1 cellular context compared by ENCODE assay signal in the genomic region with DNA sequence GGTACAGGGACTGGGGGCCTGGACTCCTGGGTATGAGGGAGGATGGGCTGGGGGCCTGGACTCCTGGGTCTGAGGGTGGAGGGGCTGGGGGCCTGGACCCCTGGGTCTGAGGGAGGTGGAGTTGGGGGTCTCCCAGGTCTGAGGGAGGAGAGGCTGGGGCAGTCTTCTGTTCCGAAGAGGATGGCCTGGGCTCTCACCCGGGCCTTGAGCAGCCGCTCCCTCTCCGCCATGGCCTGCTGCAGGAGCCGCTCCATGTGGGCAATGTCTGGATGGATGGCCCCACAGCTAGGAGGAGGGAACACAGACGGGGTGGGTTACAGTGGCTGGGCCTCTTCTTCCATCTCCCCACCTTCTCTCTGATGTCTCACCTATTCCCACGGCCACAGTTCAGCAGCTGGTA.
TF ChIP-seq lines count a peak whose summit lies in the region.

No MANE protein-coding gene starts in this region.

TF ChIP-seq in HEK293T, 16 proteins besides CTCF, POLR2A, EP300 and RAD21:
- TF ChIP-seq SUZ12 (IDR thresholded peaks at IDR 0.05) (no peak), BHLHE40 (IDR thresholded peaks at IDR 0.05; ENCODE audit: borderline replicate concordance) (no peak), FOXK2 (IDR thresholded peaks at IDR 0.05) (no peak), CTBP1 (IDR thresholded peaks at IDR 0.05; ENCODE audit: borderline replicate concordance) (no peak), L3MBTL2 (conservative IDR thresholded peaks at IDR 0.05) (no peak), NFRKB (IDR thresholded peaks at IDR 0.05) (no peak), TARDBP (IDR thresholded peaks at IDR 0.05) (no peak), SP1 (IDR thresholded peaks at IDR 0.05) (no peak), HDGF (IDR thresholded peaks at IDR 0.05; ENCODE audit: borderline replicate concordance) (no peak), ELF4 (IDR thresholded peaks at IDR 0.05) (no peak), FOXA1 (IDR thresholded peaks at IDR 0.05) (no peak), ARNT (IDR thresholded peaks at IDR 0.05) (no peak), FOXM1 (IDR thresholded peaks at IDR 0.05; ENCODE audit: borderline replicate concordance) (no peak), LEF1 (IDR thresholded peaks at IDR 0.05; ENCODE audit: borderline replicate concordance) (no peak), ZNF384 (IDR thresholded peaks at IDR 0.05) (no peak)
- TF ChIP-seq, protein P1, sequence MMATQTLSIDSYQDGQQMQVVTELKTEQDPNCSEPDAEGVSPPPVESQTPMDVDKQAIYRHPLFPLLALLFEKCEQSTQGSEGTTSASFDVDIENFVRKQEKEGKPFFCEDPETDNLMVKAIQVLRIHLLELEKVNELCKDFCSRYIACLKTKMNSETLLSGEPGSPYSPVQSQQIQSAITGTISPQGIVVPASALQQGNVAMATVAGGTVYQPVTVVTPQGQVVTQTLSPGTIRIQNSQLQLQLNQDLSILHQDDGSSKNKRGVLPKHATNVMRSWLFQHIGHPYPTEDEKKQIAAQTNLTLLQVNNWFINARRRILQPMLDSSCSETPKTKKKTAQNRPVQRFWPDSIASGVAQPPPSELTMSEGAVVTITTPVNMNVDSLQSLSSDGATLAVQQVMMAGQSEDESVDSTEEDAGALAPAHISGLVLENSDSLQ (IDR thresholded peaks at IDR 0.05): no peak
